8 cellular contexts compared by ENCODE assay signal in genomic region chr16:78970650-78971049, GRCh38.
"Had no signal": no experiment of that assay in that cellular context is flagged by ENCODE, and none has a peak within 500 bp of the region (broad histone marks: within the 10 kb centered on the region; RNA-seq: fewer than 3 reads in every experiment).

No MANE protein-coding gene starts in this region.

- H3K4me3 ChIP-seq: GM12878 had no signal

- DNase-seq: GDM1, GF-D8 had no signal

- FAIRE-seq: G401.6, GM12878, GM12891, GM12892, GM18507, GM19239 had no signal

- ATAC-seq: GM12878 had no signal
